Comparison of ENCODE assay signal across 8 cellular contexts in genomic region chr16:16025214-16025968, GRCh38.
A peak's percentile ranks its signal among the peaks of the same experiment; 100 is the strongest.
DNase-seq lines count a peak whose midpoint lies in the region; ATAC-seq, FAIRE-seq and TF ChIP-seq lines count a peak whose summit lies in the region.

No MANE protein-coding gene starts in this region.

- no peaks in the 10 kb centered on the region for H3K27me3 Mint-ChIP-seq in stimulated activated naive B cell treated with anti-CD40 and anti-IgM and Interleukin-4, amounts not matched to agents 10 μg/mL and 1 μg/mL and 100 μg/mL, for 72 hours

- DNase-seq in GM12891 (ENCODE audit: insufficient read length, low spot score) (peak; percentile 50), Karpas-422 (no peak), activated T-helper 1 cell treated with Interleukin-2 at 50 U/mL for 16 hours (ENCODE audit: low read depth) (peak; percentile 10), kidney glomerular epithelial cell (lab: John Stamatoyannopoulos, UW) (peak; percentile 78)
- peak; percentile 21 for DNase-seq in stimulated activated naive B cell treated with anti-CD40 and anti-IgM and Interleukin-4, amounts not matched to agents 10 μg/mL and 1 μg/mL and 100 μg/mL, for 72 hours

- no peak overlapping the region for H3K4me3 ChIP-seq in Karpas-422 (ENCODE audit: low read length)

- no peaks in the 10 kb centered on the region for H3K36me3 ChIP-seq in Karpas-422 (ENCODE audit: insufficient read depth, low read length)

- no peaks in the 10 kb centered on the region for H3K9me3 Mint-ChIP-seq in stimulated activated naive B cell treated with anti-CD40 and anti-IgM and Interleukin-4, amounts not matched to agents 10 μg/mL and 1 μg/mL and 100 μg/mL, for 72 hours

- TF ChIP-seq POLR2A in GM12891 (IDR thresholded peaks at IDR 0.05; ENCODE audit: low read depth, low read length) = peak; percentile 22; the same call in 1 of the 2 replicates

- H3K27me3 ChIP-seq in Karpas-422 (ENCODE audit: low read length) = no peaks in the 10 kb centered on the region

- H3K4me2 ChIP-seq in Karpas-422 (ENCODE audit: low read depth, low read length, poor library complexity, severe bottlenecking) = no peak overlapping the region

- H3K4me1 Mint-ChIP-seq in stimulated activated naive B cell treated with anti-CD40 and anti-IgM and Interleukin-4, amounts not matched to agents 10 μg/mL and 1 μg/mL and 100 μg/mL, for 72 hours = peaks cover 22 to 58% of the 10 kb centered on the region in 2 donors

- 0 out of 2 replicates have a peak overlapping the region, but pooled peaks have one; percentile 34 for H3K27ac ChIP-seq in Karpas-422 (ENCODE audit: low read length)

- H4K20me1 ChIP-seq in Karpas-422 (ENCODE audit: insufficient read depth, low read depth, low read length) = no peaks in the 10 kb centered on the region; the same call in 1 of the 2 replicates

- no peak overlapping the region for H3K4me3 Mint-ChIP-seq in stimulated activated naive B cell treated with anti-CD40 and anti-IgM and Interleukin-4, amounts not matched to agents 10 μg/mL and 1 μg/mL and 100 μg/mL, for 72 hours

- peaks cover 39% of the 10 kb centered on the region for H3K79me2 ChIP-seq in Karpas-422 (ENCODE audit: low read length)

- H3K9me2 ChIP-seq in Karpas-422 (replicated peaks; ENCODE audit: insufficient read depth, low read length) = no peaks in the 10 kb centered on the region

- H3K9ac ChIP-seq in Karpas-422 (ENCODE audit: low read length) = no peak overlapping the region

- no peaks in the 10 kb centered on the region for H3K9me3 ChIP-seq in Karpas-422 (ENCODE audit: low read length)

- peaks cover 31% of the 10 kb centered on the region for H3K4me1 ChIP-seq in Karpas-422 (ENCODE audit: low read length)

- peaks cover 43 to 55% of the 10 kb centered on the region in 2 donors for H3K36me3 Mint-ChIP-seq in stimulated activated naive B cell treated with anti-CD40 and anti-IgM and Interleukin-4, amounts not matched to agents 10 μg/mL and 1 μg/mL and 100 μg/mL, for 72 hours

- H2AFZ ChIP-seq in Karpas-422 (ENCODE audit: low read length) = no peak overlapping the region

- FAIRE-seq in GM12891 (lab: Jason Lieb, UNC) = peak; percentile 78

- peak; percentile 78 to 82 for ATAC-seq in stimulated activated naive B cell treated with anti-CD40 and anti-IgM and Interleukin-4, amounts not matched to agents 10 μg/mL and 1 μg/mL and 100 μg/mL, for 72 hours (replicated peaks)
- ATAC-seq in GM19467 (IDR thresholded peaks at IDR 0.05; ENCODE audit: unreplicated experiment) (no peak), HG03135 (IDR thresholded peaks at IDR 0.05; ENCODE audit: unreplicated experiment) (no peak), HG03196 (IDR thresholded peaks at IDR 0.05; ENCODE audit: unreplicated experiment) (no peak)

- peak overlapping the region; percentile 84 for H3K27ac Mint-ChIP-seq in stimulated activated naive B cell treated with anti-CD40 and anti-IgM and Interleukin-4, amounts not matched to agents 10 μg/mL and 1 μg/mL and 100 μg/mL, for 72 hours

TF ChIP-seq in GM12891, 5 proteins besides CTCF, POLR2A, EP300 and RAD21:
- no peak for TF ChIP-seq TAF1 (IDR thresholded peaks at IDR 0.05; ENCODE audit: low read depth, low read length)
- peak; percentile 24; the same call in 1 of the 2 replicates for TF ChIP-seq POU2F2 (IDR thresholded peaks at IDR 0.05; ENCODE audit: low read depth, low read length)
- TF ChIP-seq SPI1 (IDR thresholded peaks at IDR 0.05; ENCODE audit: low read depth, low read length) = no peak
- no peak for TF ChIP-seq POLR2AphosphoS5 (IDR thresholded peaks at IDR 0.05; ENCODE audit: low read depth, low read length)
- no peak for TF ChIP-seq PAX5 (IDR thresholded peaks at IDR 0.05; ENCODE audit: insufficient read depth, low read length, severe bottlenecking)

Comparison
In these comparisons a context has a peak if more than half of its experiments do, and no peak if none do; other contexts are left out.
1. ATAC-seq: peak in stimulated activated naive B cell treated with anti-CD40 and anti-IgM and Interleukin-4, amounts not matched to agents 10 μg/mL and 1 μg/mL and 100 μg/mL, for 72 hours (2 of 2); none in GM19467 (single experiment), HG03135 (single experiment) and HG03196 (single experiment).